ENCODE assay signal across 8 cellular contexts in genomic region chr12:48351022-48351708, GRCh38. TPM values are rescaled to one million over a fixed set of nuclear protein-coding genes. Genes with fewer than 3 reads are reported as not detected.
DNase-seq lines count a peak whose midpoint lies in the region; ATAC-seq, FAIRE-seq and TF ChIP-seq lines count a peak whose summit lies in the region.

No MANE protein-coding gene starts in this region.

- no peak; a peak in 1 of 4 replicates for TF ChIP-seq EP300 in HepG2 (IDR thresholded peaks at IDR 0.05; ENCODE audit: low read depth in 2 of 2, low read length in 2 of 2)
- TF ChIP-seq EP300 in HepG2 (CRISPR knock-in tag; IDR thresholded peaks at IDR 0.05; ENCODE audit: borderline replicate concordance): no peak

- peak overlapping the region; percentile 85 for H3K27ac Mint-ChIP-seq in chondrocyte (ENCODE audit: unreplicated experiment)

- H3K9ac ChIP-seq in NT2/D1 (ENCODE audit: insufficient read length, low read depth) (peak overlapping the region; percentile 39), HepG2 (ENCODE audit: insufficient read depth, low read depth, low read length) (peak overlapping the region; percentile 81)

- ATAC-seq in GM18867 (IDR thresholded peaks at IDR 0.05; ENCODE audit: unreplicated experiment) (peak; percentile 3), HG03159 (IDR thresholded peaks at IDR 0.05; ENCODE audit: unreplicated experiment) (peak; percentile 60), HepG2 (peak; percentile 89)

- no peaks in the 10 kb centered on the region for H3K4me1 ChIP-seq in NT2/D1 (ENCODE audit: insufficient read depth, insufficient read length)
- H3K4me1 ChIP-seq in HepG2 (ENCODE audit: insufficient read depth, low read length): peaks cover 24% of the 10 kb centered on the region

- H4K20me1 ChIP-seq in HepG2 (ENCODE audit: insufficient read depth, low read length): no peaks in the 10 kb centered on the region

- peak in 1 of 2 experiments; percentile 38; a peak in 2 of 4 replicates for TF ChIP-seq POLR2A in HepG2 (IDR thresholded peaks at IDR 0.05; ENCODE audit: insufficient read depth in 1 of 2, low read depth in 2 of 2, low read length in 2 of 2)

- H3K9me3 Mint-ChIP-seq in chondrocyte (ENCODE audit: low read depth): no peaks in the 10 kb centered on the region

- POLR2A ChIA-PET in HepG2 (lab: Yijun Ruan, JAX): no interaction called here

- TF ChIP-seq CTCF in chondrocyte (IDR thresholded peaks at IDR 0.05): no peak
- TF ChIP-seq CTCF in HepG2 (CRISPR knock-in tag; IDR thresholded peaks at IDR 0.05): no peak

- H3K27me3 ChIP-seq in NT2/D1 (ENCODE audit: insufficient read depth, insufficient read length): peaks cover 13% of the 10 kb centered on the region
- H3K27me3 ChIP-seq in HepG2 (ENCODE audit: control insufficient read depth in 1 of 2, insufficient read depth in 2 of 2, low read length in 2 of 2): no peaks in the 10 kb centered on the region; a peak in 1 of 5 replicates

- CTCF ChIA-PET in HepG2 (lab: Yijun Ruan, JAX; ENCODE audit: low intra/inter-chr PET ratio, low total read pairs): no interaction called here

- no peak for TF ChIP-seq RAD21 in HepG2 (CRISPR knock-in tag; IDR thresholded peaks at IDR 0.05)

- in situ Hi-C loops in HepG2 (cut with HindIII; ENCODE audit: extremely low pct_ligation_motif_present, low pct_unique_long_range_greater_than_20kb): no loop called here

- FAIRE-seq in HepG2 (lab: Jason Lieb, UNC): no peak

- no peaks in the 10 kb centered on the region for H3K27me3 Mint-ChIP-seq in chondrocyte (ENCODE audit: low read depth)

- peak overlapping the region; percentile 93 for H3K4me2 ChIP-seq in HepG2 (ENCODE audit: low read depth, low read length)

- H3K36me3 ChIP-seq in NT2/D1 (ENCODE audit: insufficient read depth, insufficient read length, low read length) (peaks cover 17% of the 10 kb centered on the region), HepG2 (replicated peaks in 1 of 2; ENCODE audit: control insufficient read depth in 1 of 2, insufficient read depth in 2 of 2, low read length in 2 of 2) (peaks cover 1 to 10% of the 10 kb centered on the region in 2 experiments; a peak in 2 of 5 replicates)

- intact Hi-C loops in HepG2 (cut with micrococcal nuclease; ENCODE audit: unreplicated experiment): no loop called here

- no peaks in the 10 kb centered on the region for H3K79me2 ChIP-seq in HepG2 (ENCODE audit: insufficient read depth, low read length)

- 3% methylated on average over 18 of the region's 36 CpGs for WGBS in HepG2 (ENCODE audit: low lambda C conversion rate)

- H2AFZ ChIP-seq in HepG2 (ENCODE audit: low read length): peak overlapping the region; percentile 97

- no TSS peak for BruUV-seq in HepG2 (replicated peaks; lab: Mats Ljungman, UMichigan)

- peak overlapping the region; percentile 62 for H3K4me3 ChIP-seq in NT2/D1 (ENCODE audit: insufficient read length, low read depth)
- peak overlapping the region; percentile 83 to 96 (median 89) for H3K4me3 ChIP-seq in HepG2 (replicated peaks in 1 of 3; ENCODE audit: insufficient read depth in 1 of 3, low read depth in 2 of 3, low read length in 3 of 3)

- H3K4me3 Mint-ChIP-seq in chondrocyte (ENCODE audit: unreplicated experiment): peak overlapping the region; percentile 90

- no peaks in the 10 kb centered on the region for H3K9me3 ChIP-seq in NT2/D1 (ENCODE audit: insufficient read depth, low read length)
- H3K9me3 ChIP-seq in HepG2 (ENCODE audit: low read length): no peaks in the 10 kb centered on the region

- H3K4me1 Mint-ChIP-seq in chondrocyte (ENCODE audit: low read depth): peaks cover 23% of the 10 kb centered on the region

- DNase-seq in AG20443 (ENCODE audit: low spot score) (peak; percentile 81), NT2/D1 (ENCODE audit: low read depth, low spot score) (peak; percentile 23), chondrocyte (ENCODE audit: low spot score) (no peak), HepG2 (ENCODE audit: low spot score) (peak; percentile 47), NCI-H1048 (lab: John Stamatoyannopoulos, UW) (no peak)

- H3K27ac ChIP-seq in HepG2 (ENCODE audit: extremely low read length, insufficient read depth, low read length): peak overlapping the region; percentile 62
- peak overlapping the region; percentile 94 for H3K27ac ChIP-seq in temporal lobe (ENCODE audit: low read depth, low read length)

- peaks cover 11% of the 10 kb centered on the region for H3K36me3 Mint-ChIP-seq in chondrocyte (ENCODE audit: low read depth)

TF ChIP-seq in HepG2, 621 proteins besides CTCF, POLR2A, EP300 and RAD21 (continues in another document):
- TF ChIP-seq HOXA7 (CRISPR knock-in tag; IDR thresholded peaks at IDR 0.05): no peak
- no peak for TF ChIP-seq ATF4 (CRISPR knock-in tag; IDR thresholded peaks at IDR 0.05)
- TF ChIP-seq ZNF614 (CRISPR knock-in tag; IDR thresholded peaks at IDR 0.05; ENCODE audit: borderline replicate concordance): peak; percentile 51; the same call in 1 of the 2 replicates
- no peak for TF ChIP-seq KDM3A (CRISPR knock-in tag; IDR thresholded peaks at IDR 0.05; ENCODE audit: low read depth)
- peak; percentile 38; the same call in 1 of the 2 replicates for TF ChIP-seq MEIS2 (CRISPR knock-in tag; IDR thresholded peaks at IDR 0.05)
- TF ChIP-seq CENPX (CRISPR knock-in tag; IDR thresholded peaks at IDR 0.05): no peak
- TF ChIP-seq KMT2A (CRISPR knock-in tag; IDR thresholded peaks at IDR 0.05): no peak
- no peak for TF ChIP-seq ZBTB42 (CRISPR knock-in tag; IDR thresholded peaks at IDR 0.05)
- no peak for TF ChIP-seq SNAPC5 (CRISPR knock-in tag; IDR thresholded peaks at IDR 0.05; ENCODE audit: borderline replicate concordance)
- TF ChIP-seq JDP2 (CRISPR knock-in tag; IDR thresholded peaks at IDR 0.05; ENCODE audit: borderline replicate concordance): no peak
- no peak for TF ChIP-seq GMEB2 (CRISPR knock-in tag; IDR thresholded peaks at IDR 0.05; ENCODE audit: low read depth)
- no peak for TF ChIP-seq ZNF235 (CRISPR knock-in tag; IDR thresholded peaks at IDR 0.05; ENCODE audit: borderline replicate concordance)
- no peak for TF ChIP-seq E2F1 (CRISPR knock-in tag; IDR thresholded peaks at IDR 0.05)

RNA-seq across cellular contexts. Expression of gene ZNF641, which starts 0.4 kb away (rescaled TPM):
- total RNA-seq in chondrocyte (8.4 to 12.8 TPM (median 11.1 TPM) in 3 replicates), HepG2 (2016; rRNA removed; fragmentation: Illumina TruSeq; extraction: Trizol) (6.6 and 7.7 TPM in 2 replicates), temporal lobe (34.4 TPM)
- 1.9 and 2.0 TPM in 2 replicates for total RNA-seq in HepG2 (2016; cell fraction: cytosol; rRNA removed; fragmentation: Illumina TruSeq; extraction: Trizol; ENCODE audit: low read depth)
- total RNA-seq in HepG2 (2016; cell fraction: insoluble cytoplasmic fraction; rRNA removed; fragmentation: Illumina TruSeq; extraction: Trizol): 7.2 and 8.6 TPM in 2 replicates
- total RNA-seq in HepG2 (2016; cell fraction: membrane; rRNA removed; fragmentation: Illumina TruSeq; extraction: Trizol): 8.1 and 8.6 TPM in 2 replicates
- total RNA-seq in HepG2 (2016; cell fraction: nucleus; rRNA removed; fragmentation: Illumina TruSeq; extraction: Trizol): 6.9 and 7.9 TPM in 2 replicates
- 4.4 and 4.9 TPM in 2 replicates for polyA plus RNA-seq in HepG2 (2011; rRNA removed)
- 2.6 and 3.4 TPM in 2 replicates for polyA plus RNA-seq in HepG2 (2011; cell fraction: cytosol; rRNA removed)
- 6.1 and 9.1 TPM in 2 replicates for polyA plus RNA-seq in HepG2 (2011; cell fraction: nucleus; rRNA removed)
- 3.3 and 3.7 TPM in 2 replicates for polyA plus RNA-seq in HepG2 (2012)
- 1.4 TPM in 2 replicates for polyA plus RNA-seq in HepG2 (2016; cell fraction: cytosol; fragmentation: Illumina TruSeq; extraction: Trizol; ENCODE audit: low read depth)
- polyA plus RNA-seq in HepG2 (2016; cell fraction: insoluble cytoplasmic fraction; fragmentation: Illumina TruSeq; extraction: Trizol; ENCODE audit: low read depth): 4.4 and 5.3 TPM in 2 replicates
- polyA plus RNA-seq in HepG2 (2016; cell fraction: membrane; fragmentation: Illumina TruSeq; extraction: Trizol; ENCODE audit: low read depth): 3.3 and 3.7 TPM in 2 replicates
- polyA plus RNA-seq in HepG2 (2016; cell fraction: nucleus; fragmentation: Illumina TruSeq; extraction: Trizol; ENCODE audit: insufficient read depth, low read depth): 5.0 and 8.2 TPM in 2 replicates
- polyA minus RNA-seq in HepG2 (2011; rRNA and poly(A)+ RNA removed; ENCODE audit: low replicate concordance): 8.5 and 35.7 TPM in 2 replicates
- polyA minus RNA-seq in HepG2 (2011; cell fraction: cytosol; rRNA and poly(A)+ RNA removed): 3.3 and 4.2 TPM in 2 replicates
- 11.2 and 23.7 TPM in 2 replicates for polyA minus RNA-seq in HepG2 (2011; cell fraction: nucleus; rRNA and poly(A)+ RNA removed)

Comparison
In these comparisons a context has a peak if more than half of its experiments do, and no peak if none do; other contexts are left out.
1. DNase-seq: peak in AG20443 (single experiment), NT2/D1 (single experiment) and HepG2 (single experiment); none in chondrocyte (single experiment) and NCI-H1048 (single experiment).
2. ATAC-seq: peak in every context shown above with its lines; median percentile 89 in HepG2; 60 in HG03159; 3 in GM18867.